ENCODE assay signal across 8 cellular contexts in the genomic region with DNA sequence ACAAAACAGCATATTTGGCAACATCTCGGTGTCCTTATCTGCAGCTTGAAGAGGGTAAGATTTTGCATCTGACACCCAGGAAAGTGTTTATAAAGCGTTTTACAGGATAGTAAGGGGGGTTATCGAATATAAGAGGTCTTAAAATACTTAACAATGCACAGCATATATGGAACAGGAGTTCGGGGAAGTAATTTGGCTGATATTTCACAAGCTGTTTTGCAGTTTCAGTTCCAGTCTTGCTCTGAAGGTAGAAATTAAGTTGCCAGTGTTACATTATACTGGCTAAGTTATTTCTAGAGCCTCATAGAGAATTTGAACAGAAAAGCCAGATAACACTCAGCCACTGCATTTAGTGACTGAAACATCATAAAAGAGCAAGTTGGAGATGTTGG. TPM values are rescaled to one million over a fixed set of nuclear protein-coding genes. Genes with fewer than 3 reads are reported as not detected.
DNase-seq lines count a peak whose midpoint lies in the region; FAIRE-seq and TF ChIP-seq lines count a peak whose summit lies in the region.

No MANE protein-coding gene starts in this region.

- H3K4me3 ChIP-seq in SU-DHL-6 (ENCODE audit: insufficient read depth, low read length, poor library complexity, severe bottlenecking) = peak overlapping the region; percentile 77
- peak overlapping the region; percentile 79 for H3K4me3 ChIP-seq in kidney (ENCODE audit: low read length in 2 of 2)
- H3K4me3 ChIP-seq in thyroid gland (replicated peaks in 1 of 3) = peak overlapping the region in 1 of 3 donors; percentile 98

- H3K4me2 ChIP-seq in SU-DHL-6 (ENCODE audit: low read depth, low read length, poor library complexity, severe bottlenecking) = peak overlapping the region; percentile 96

- no peak for DNase-seq in activated CD4-positive, alpha-beta T cell treated with anti-CD3 and anti-CD28 coated beads, Interleukin-2, amount 10 ng/mL, durations not matched to agents 7 days and 5 days
- no peak for DNase-seq in activated CD4-positive, alpha-beta T cell treated with anti-CD3 and anti-CD28 coated beads, Interleukin-2, amount 50 U/mL, for 4 hours
- DNase-seq in kidney (no peak), thyroid gland (no peak), head of caudate nucleus (no peak), GM03348 (ENCODE audit: low spot score) (no peak)
- no peak for DNase-seq in activated CD4-positive, CD25-positive, alpha-beta regulatory T cell (lab: John Stamatoyannopoulos, UW)

- no peaks in the 10 kb centered on the region for H3K9me3 ChIP-seq in SU-DHL-6 (ENCODE audit: insufficient read depth, low read length)
- no peaks in the 10 kb centered on the region for H3K9me3 ChIP-seq in kidney (ENCODE audit: control insufficient read depth in 1 of 2, low read length in 2 of 2)
- no peaks in the 10 kb centered on the region for H3K9me3 ChIP-seq in thyroid gland

- H3K4me1 Mint-ChIP-seq in activated CD4-positive, alpha-beta T cell treated with anti-CD3 and anti-CD28 coated beads, Interleukin-2, amount 10 ng/mL, durations not matched to agents 7 days and 5 days = peaks cover 35% of the 10 kb centered on the region

- H3K9me3 Mint-ChIP-seq in activated CD4-positive, alpha-beta T cell treated with anti-CD3 and anti-CD28 coated beads, Interleukin-2, amount 10 ng/mL, durations not matched to agents 7 days and 5 days = peaks cover 2% of the 10 kb centered on the region

- H3K36me3 Mint-ChIP-seq in activated CD4-positive, alpha-beta T cell treated with anti-CD3 and anti-CD28 coated beads, Interleukin-2, amount 10 ng/mL, durations not matched to agents 7 days and 5 days (ENCODE audit: low read depth) = peaks cover 17% of the 10 kb centered on the region

- H3K9me2 ChIP-seq in SU-DHL-6 (replicated peaks; ENCODE audit: insufficient read depth, low read length) = no peaks in the 10 kb centered on the region

- peaks cover 4 to 10% of the 10 kb centered on the region in 2 donors for H3K4me1 ChIP-seq in kidney (ENCODE audit: control insufficient read depth in 1 of 2, insufficient read depth in 1 of 2, low read depth in 1 of 2, low read length in 2 of 2)
- peaks cover 22 to 31% of the 10 kb centered on the region in 2 donors for H3K4me1 ChIP-seq in thyroid gland

- 31 to 38% methylated on average over 4 of the region's 4 CpGs for WGBS in thyroid gland, 2 donors

- CTCF ChIA-PET in activated CD4-positive, alpha-beta T cell treated with anti-CD3 and anti-CD28 coated beads, Interleukin-2, amount 10 ng/mL, durations not matched to agents 7 days and 5 days (lab: Charles Lee) = no interaction called here

- H3K27ac Mint-ChIP-seq in activated CD4-positive, alpha-beta T cell treated with anti-CD3 and anti-CD28 coated beads, Interleukin-2, amount 10 ng/mL, durations not matched to agents 7 days and 5 days = peak overlapping the region; percentile 86

- TF ChIP-seq CTCF in SU-DHL-6 (IDR thresholded peaks at IDR 0.05; ENCODE audit: insufficient read depth, low read length, poor library complexity, severe bottlenecking) = no peak
- no peak for TF ChIP-seq CTCF in kidney (IDR thresholded peaks at IDR 0.05; ENCODE audit: borderline replicate concordance, extremely low read depth, insufficient read depth)
- TF ChIP-seq CTCF in thyroid gland (IDR thresholded peaks at IDR 0.05) = no peak

- POLR2A ChIA-PET in activated CD4-positive, alpha-beta T cell treated with anti-CD3 and anti-CD28 coated beads, Interleukin-2, amount 10 ng/mL, durations not matched to agents 7 days and 5 days (lab: Charles Lee) = no interaction called here

- H2AFZ ChIP-seq in SU-DHL-6 (ENCODE audit: low read depth, low read length, severe bottlenecking) = peak overlapping the region; percentile 70

- no peaks in the 10 kb centered on the region for H4K20me1 ChIP-seq in SU-DHL-6 (ENCODE audit: low read depth, low read length)

- H3K9ac ChIP-seq in SU-DHL-6 (ENCODE audit: low read length) (peak overlapping the region; percentile 93), kidney (ENCODE audit: low read length in 2 of 2) (peak overlapping the region in 1 of 2 donors; percentile 75)

- H3K27me3 ChIP-seq in SU-DHL-6 (ENCODE audit: low read length) (no peaks in the 10 kb centered on the region), thyroid gland (no peaks in the 10 kb centered on the region)

- no peaks in the 10 kb centered on the region; the same call in 1 of the 2 replicates for H3K36me3 ChIP-seq in SU-DHL-6 (ENCODE audit: low read length)
- H3K36me3 ChIP-seq in kidney (ENCODE audit: control insufficient read depth in 1 of 2, insufficient read depth in 2 of 2, low read length in 2 of 2) = no peaks in the 10 kb centered on the region
- H3K36me3 ChIP-seq in thyroid gland = no peaks in the 10 kb centered on the region

- H3K27me3 Mint-ChIP-seq in activated CD4-positive, alpha-beta T cell treated with anti-CD3 and anti-CD28 coated beads, Interleukin-2, amount 10 ng/mL, durations not matched to agents 7 days and 5 days = peaks cover 5% of the 10 kb centered on the region

- H3K4me3 Mint-ChIP-seq in activated CD4-positive, alpha-beta T cell treated with anti-CD3 and anti-CD28 coated beads, Interleukin-2, amount 10 ng/mL, durations not matched to agents 7 days and 5 days = peak overlapping the region; percentile 91

- H3F3A ChIP-seq in SU-DHL-6 (ENCODE audit: insufficient read depth) = peaks cover 3% of the 10 kb centered on the region; the same call in 1 of the 2 replicates

- intact Hi-C loops in kidney (cut with DNase I) = no loop called here
- intact Hi-C loops in thyroid gland (cut with DNase I) = loop anchor here (5.0 to 10.0 kb wide), 3 partner anchors 211 to 669 kb away; no protein-coding TSS in a partner anchor
- intact Hi-C loops in head of caudate nucleus (cut with DNase I) = loop anchor here (2.0 to 10.0 kb wide), 3 partner anchors 191 to 419 kb away; a partner anchor contains a TSS

- TF ChIP-seq POLR2A in thyroid gland (IDR thresholded peaks at IDR 0.05) = no peak

- no peak overlapping the region; the same call in 1 of the 2 replicates for H3K27ac ChIP-seq in SU-DHL-6 (ENCODE audit: low read depth, low read length)
- H3K27ac ChIP-seq in kidney (ENCODE audit: low read depth in 2 of 2, low read length in 2 of 2) = peak overlapping the region in 1 of 2 donors; percentile 86
- peak overlapping the region in 2 of 3 donors; percentile 97 to 98 for H3K27ac ChIP-seq in thyroid gland

- no peak for FAIRE-seq in kidney (lab: Jason Lieb, UNC)

- peaks cover 35% of the 10 kb centered on the region for H3K79me2 ChIP-seq in SU-DHL-6 (ENCODE audit: insufficient read depth, low read length)

RNA-seq across cellular contexts. Expression of a gene that starts 0.9 kb away (rescaled TPM):
- 10 to 100 TPM; 30.5 to 30.8 TPM for total RNA-seq in activated CD4-positive, alpha-beta T cell treated with anti-CD3 and anti-CD28 coated beads, Interleukin-2, amount 10 ng/mL, durations not matched to agents 7 days and 5 days
- total RNA-seq in kidney (47.8 TPM), thyroid gland (100 to 1,000 TPM; 139 to 259 (median 153) TPM)
- polyA plus RNA-seq in kidney (ENCODE audit: insufficient read depth, low read depth, low replicate concordance) = 9.4 TPM

RNA-seq across cellular contexts. Expression of a gene that starts 26.6 kb away (rescaled TPM):
- total RNA-seq in activated CD4-positive, alpha-beta T cell treated with anti-CD3 and anti-CD28 coated beads, Interleukin-2, amount 10 ng/mL, durations not matched to agents 7 days and 5 days = 1 to 10 TPM in 1 of 2 experiments, under 1 TPM in 1; 0.67 to 1.2 TPM
- total RNA-seq in kidney = 5.9 TPM
- polyA plus RNA-seq in kidney (ENCODE audit: insufficient read depth, low read depth, low replicate concordance) = 4.0 TPM
- total RNA-seq in thyroid gland = 1 to 10 TPM; 2.1 to 5.4 (median 4.6) TPM
